Comparison of ENCODE assay signal across 21 cellular contexts in the genomic region with DNA sequence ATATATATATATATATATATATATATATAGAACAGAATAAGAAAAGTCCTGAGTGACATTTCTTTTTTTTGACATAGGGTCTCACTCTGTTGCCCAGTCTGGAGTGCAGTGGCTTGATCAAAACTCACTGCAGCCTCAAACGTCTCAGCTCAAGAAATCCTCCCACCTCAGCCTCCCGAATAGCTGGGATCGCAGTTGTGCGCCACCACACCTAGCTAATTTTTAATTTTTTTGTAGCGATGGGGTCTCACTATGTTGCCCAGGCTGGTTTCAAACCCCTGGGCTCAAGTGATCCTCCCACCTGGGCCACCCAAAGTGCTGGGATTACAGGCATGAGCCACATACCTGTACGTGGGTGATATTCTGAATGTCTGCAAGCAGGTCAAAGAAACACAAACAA. TPM values are rescaled to one million over a fixed set of nuclear protein-coding genes. Genes with fewer than 3 reads are reported as not detected.
DNase-seq lines count a peak whose midpoint lies in the region; ATAC-seq, FAIRE-seq and TF ChIP-seq lines count a peak whose summit lies in the region.
"Had no signal": no experiment of that assay in that cellular context is flagged by ENCODE, and none has a peak within 500 bp of the region (broad histone marks: within the 10 kb centered on the region; RNA-seq: fewer than 3 reads in every experiment).

No MANE protein-coding gene starts in this region.

- H3K4me2 ChIP-seq in K562 (ENCODE audit: insufficient read depth, low read length) = no peak overlapping the region
- no peak overlapping the region for H3K4me2 ChIP-seq in mesenchymal stem cell (ENCODE audit: low read length, poor library complexity, severe bottlenecking)
- H3K4me2 ChIP-seq: BLaER1 treated with 17β-estradiol and CSF1 and Interleukin-3, amounts not matched to agents 10 nM and 100 nM had no signal

- no TSS peak for BruUV-seq in K562 (replicated peaks; lab: Mats Ljungman, UMichigan)

- no peaks in the 10 kb centered on the region for H4K20me1 ChIP-seq in K562 (replicated peaks; ENCODE audit: control insufficient read depth, insufficient read depth, low read length)
- H4K20me1 ChIP-seq: BLaER1 treated with 17β-estradiol and CSF1 and Interleukin-3, amounts not matched to agents 10 nM and 100 nM had no signal

- no peak overlapping the region for H3K18ac ChIP-seq in mesenchymal stem cell (ENCODE audit: low read depth in 1 of 2, low read length in 2 of 2)

- H3K79me1 ChIP-seq in mesenchymal stem cell (replicated peaks; ENCODE audit: low read length, poor library complexity, severe bottlenecking) = peaks cover 7% of the 10 kb centered on the region

- TF ChIP-seq CTCF in HEK293 (tag by site-specific recombination; IDR thresholded peaks at IDR 0.05) (no peak), K562 (IDR thresholded peaks at IDR 0.05 in 2 of 3, conservative IDR thresholded peaks at IDR 0.05 in 1 of 3; ENCODE audit: insufficient read depth in 2 of 3, low read depth in 1 of 3, low read length in 3 of 3) (no peak), GM13977 (IDR thresholded peaks at IDR 0.05; ENCODE audit: extremely low read depth, insufficient read depth, missing control alignments) (no peak)

- H3K9ac ChIP-seq in K562 (ENCODE audit: insufficient read depth in 1 of 2, low read depth in 2 of 2, low read length in 2 of 2) (no peak overlapping the region), mesenchymal stem cell (ENCODE audit: low read length) (no peak overlapping the region)
- H3K9ac ChIP-seq: BLaER1 treated with 17β-estradiol and CSF1 and Interleukin-3, amounts not matched to agents 10 nM and 100 nM had no signal

- H3K9me3 ChIP-seq in HEK293 (ENCODE audit: control insufficient read depth, insufficient read depth, low read depth, low read length) (no peaks in the 10 kb centered on the region), K562 (replicated peaks; ENCODE audit: control insufficient read depth, insufficient read depth, low read depth, low read length) (no peaks in the 10 kb centered on the region), mesenchymal stem cell (ENCODE audit: control insufficient read depth, low read length) (no peaks in the 10 kb centered on the region)
- H3K9me3 ChIP-seq: BLaER1 treated with 17β-estradiol and CSF1 and Interleukin-3, amounts not matched to agents 10 nM and 100 nM; Caco-2 had no signal

- no peak overlapping the region for H2BK5ac ChIP-seq in mesenchymal stem cell (ENCODE audit: low read depth, low read length, poor library complexity, severe bottlenecking)

- peaks cover 13% of the 10 kb centered on the region for H3K4me1 ChIP-seq in HEK293 (ENCODE audit: control insufficient read depth, insufficient read depth, low read length)
- H3K4me1 ChIP-seq in K562 (replicated peaks in 1 of 2; ENCODE audit: control insufficient read depth in 2 of 2, insufficient read depth in 2 of 2, low read length in 2 of 2) = peaks cover 6% of the 10 kb centered on the region in 2 experiments
- peaks cover 36% of the 10 kb centered on the region for H3K4me1 ChIP-seq in mesenchymal stem cell (ENCODE audit: control insufficient read depth, insufficient read depth, low read depth, low read length)

- H3K9me1 ChIP-seq in K562 (ENCODE audit: control insufficient read depth, insufficient read depth, low read length) = no peaks in the 10 kb centered on the region

- H3K23ac ChIP-seq in mesenchymal stem cell (ENCODE audit: low read length in 2 of 2) = no peak overlapping the region

- H2AK5ac ChIP-seq in mesenchymal stem cell (ENCODE audit: low read length, severe bottlenecking) = peak overlapping the region; percentile 99

- no peak for FAIRE-seq in K562 (lab: Jason Lieb, UNC)
- FAIRE-seq: D721Med, GM12891, GM18507 had no signal

- H4K8ac ChIP-seq in mesenchymal stem cell (ENCODE audit: low read length) = no peak overlapping the region

- no peak for TF ChIP-seq POLR2A in K562 (conservative IDR thresholded peaks at IDR 0.05)

- H4K91ac ChIP-seq in mesenchymal stem cell (ENCODE audit: low read length) = no peak overlapping the region

- H2BK15ac ChIP-seq in mesenchymal stem cell (ENCODE audit: low read depth, poor library complexity, severe bottlenecking) = no peak overlapping the region

- no peak overlapping the region for H3K14ac ChIP-seq in mesenchymal stem cell (ENCODE audit: low read length in 2 of 2)

- no peak for TF ChIP-seq RAD21 in K562 (CRISPR knock-in tag; conservative IDR thresholded peaks at IDR 0.05 in 1 of 2, IDR thresholded peaks at IDR 0.05 in 1 of 2)

- H3K4me3 ChIP-seq in HEK293 (ENCODE audit: low read depth, low read length) (no peak overlapping the region), K562 (no peak overlapping the region), mesenchymal stem cell (ENCODE audit: insufficient read depth in 1 of 2, low read depth in 1 of 2, low read length in 2 of 2) (no peak overlapping the region)
- H3K4me3 ChIP-seq: BLaER1 treated with 17β-estradiol and CSF1 and Interleukin-3, amounts not matched to agents 10 nM and 100 nM had no signal

- H3K36me3 ChIP-seq in HEK293 (ENCODE audit: control insufficient read depth in 2 of 2, insufficient read depth in 1 of 2, low read length in 2 of 2) (no peaks in the 10 kb centered on the region), K562 (ENCODE audit: control insufficient read depth, insufficient read depth, low read length) (no peaks in the 10 kb centered on the region), mesenchymal stem cell (ENCODE audit: control insufficient read depth in 1 of 2, insufficient read depth in 2 of 2, low read depth in 1 of 2, low read length in 2 of 2) (no peaks in the 10 kb centered on the region)
- H3K36me3 ChIP-seq: BLaER1 treated with 17β-estradiol and CSF1 and Interleukin-3, amounts not matched to agents 10 nM and 100 nM had no signal

- H3K27me3 ChIP-seq in K562 (ENCODE audit: control insufficient read depth in 2 of 2, insufficient read depth in 2 of 2, low read length in 2 of 2) (no peaks in the 10 kb centered on the region; a peak in 3 of 5 replicates), mesenchymal stem cell (ENCODE audit: control insufficient read depth in 1 of 2, insufficient read depth in 1 of 2, low read length in 2 of 2) (no peaks in the 10 kb centered on the region)
- H3K27me3 ChIP-seq: BLaER1 treated with 17β-estradiol and CSF1 and Interleukin-3, amounts not matched to agents 10 nM and 100 nM had no signal

- in situ Hi-C loops in KBM-7 (cut with MboI; ENCODE audit: low pct_unique_long_range_greater_than_20kb, low sequenced_read_pairs) = no loop called here
- in situ Hi-C loops in K562 (cut with MboI) = no loop called here
- in situ Hi-C loops in GM13977 (cut with MboI; ENCODE audit: low pct_unique_long_range_greater_than_20kb, low sequenced_read_pairs, unreplicated experiment) = no loop called here

- H2AFZ ChIP-seq in K562 (ENCODE audit: low read depth, low read length) (no peak overlapping the region), mesenchymal stem cell (ENCODE audit: low read depth, low read length) (no peak overlapping the region)

- POLR2A ChIA-PET in HEK293 (lab: Yijun Ruan, JAX) (no interaction called here), K562 (lab: Yijun Ruan, JAX) (no interaction called here)

- no peak for ATAC-seq in K562
- ATAC-seq: CD8-positive, alpha-beta T cell had no signal

- DNase-seq in KBM-7 (peak; percentile 6), K562 (ENCODE audit: extremely low read depth in 1 of 4, low spot score in 3 of 4) (no peak), mesenchymal stem cell (no peak), iPS-NIHi11 (ENCODE audit: low spot score) (no peak), head of caudate nucleus (no peak), GM13977 (ENCODE audit: low spot score) (no peak)
- DNase-seq: 8988T; AML-193; Caco-2; Calu3; CD4-positive, alpha-beta T cell; CD8-positive, alpha-beta T cell; DMS79 treated with DMSO at 0.1 percent for 48 hours; GF-D8 had no signal

- H3K27ac ChIP-seq in HEK293 (ENCODE audit: extremely low read depth, low read depth, low read length) (no peak overlapping the region), K562 (ENCODE audit: extremely low read depth, low read depth, low read length) (no peak overlapping the region), mesenchymal stem cell (ENCODE audit: low read length, poor library complexity, severe bottlenecking) (no peak overlapping the region)
- H3K27ac ChIP-seq: BLaER1 treated with 17β-estradiol and CSF1 and Interleukin-3, amounts not matched to agents 10 nM and 100 nM; C4-2B had no signal

- no peak for TF ChIP-seq EP300 in K562 (IDR thresholded peaks at IDR 0.05; ENCODE audit: low read length)

- 17% methylated on average over 6 of the region's 6 CpGs for WGBS in K562 (ENCODE audit: insufficient coverage, low coverage, missing lambda C conversion rate)
- WGBS in mesenchymal stem cell = 82% methylated on average over 6 of the region's 6 CpGs

- no peak overlapping the region for H2BK120ac ChIP-seq in mesenchymal stem cell (ENCODE audit: low read depth, low read length)

- no peak overlapping the region for H2BK12ac ChIP-seq in mesenchymal stem cell (ENCODE audit: low read length in 2 of 2)

- H3K79me2 ChIP-seq in K562 (ENCODE audit: control insufficient read depth, insufficient read depth, low read length) = no peaks in the 10 kb centered on the region

- CTCF ChIA-PET in HEK293 (lab: Yijun Ruan, JAX) = interaction anchor here (0.6 kb wide), 1 partner anchor 16 kb away, joined by 3 read pairs; no protein-coding TSS in a partner anchor
- CTCF ChIA-PET in K562 (lab: Yijun Ruan, JAX; ENCODE audit: low intra/inter-chr PET ratio) = no interaction called here

- intact Hi-C loops in K562 (cut with micrococcal nuclease) = no loop called here
- intact Hi-C loops in head of caudate nucleus (cut with DNase I) = no loop called here

- H3K4ac ChIP-seq in mesenchymal stem cell (ENCODE audit: low read depth in 1 of 2, low read length in 2 of 2) = no peak overlapping the region

RNA-seq across cellular contexts. Expression of a gene that starts 48.3 kb away (rescaled TPM):
- total RNA-seq in K562 (2011; cell fraction: chromatin; rRNA removed; ENCODE audit: low replicate concordance) = 49.3 and 108 TPM in 2 replicates
- total RNA-seq in K562 (2011; cell fraction: nucleolus; rRNA removed) = 62.4 and 87.6 TPM in 2 replicates
- total RNA-seq in K562 (2011; cell fraction: nucleoplasm; rRNA removed) = 57.4 and 69.9 TPM in 2 replicates
- total RNA-seq in K562 (2014; rRNA removed) (11.2 and 20.4 TPM in 2 replicates), K562 (2014; rRNA removed; fragmentation: Illumina TruSeq; extraction: Trizol) (8.8 and 9.5 TPM in 2 replicates), K562 (2015; rRNA removed; fragmentation: Illumina TruSeq; extraction: Trizol) (7.1 and 8.9 TPM in 2 replicates), K562 (2021) (20.0 and 24.2 TPM in 2 replicates)
- polyA plus RNA-seq in K562 (2011; rRNA removed) (6.0 and 6.3 TPM in 2 replicates), K562 (2014; fragmentation: Illumina TruSeq; extraction: Trizol) (12.2 and 19.8 TPM in 2 replicates), K562 (2014; fragmentation: Nextera tagmentation; extraction: Ambion mirVana) (1 to 10 TPM; 2.6 to 3.1 TPM), K562 (2014; rRNA removed) (11.6 and 14.9 TPM in 2 replicates)
- polyA plus RNA-seq in K562 (2011; cell fraction: cytosol; rRNA removed) = 5.5 and 10.9 TPM in 2 replicates
- polyA plus RNA-seq in K562 (2011; cell fraction: nucleus; rRNA removed) = 15.8 and 47.7 TPM in 2 replicates
- polyA plus RNA-seq in K562 (2012) = 16.9 and 24.3 TPM in 2 replicates
- 9.9 and 18.2 TPM in 2 replicates for polyA minus RNA-seq in K562 (2011; rRNA and poly(A)+ RNA removed)
- 8.3 and 14.6 TPM in 2 replicates for polyA minus RNA-seq in K562 (2011; cell fraction: cytosol; rRNA and poly(A)+ RNA removed)
- polyA minus RNA-seq in K562 (2011; cell fraction: nucleus; rRNA and poly(A)+ RNA removed) = 26.0 and 38.8 TPM in 2 replicates
- 98.3 TPM for polyA plus RNA-seq in mesenchymal stem cell (2013, experiment 1 of 2)
- 95.2 TPM for polyA plus RNA-seq in mesenchymal stem cell (2013, experiment 2 of 2)
- total RNA-seq: B cell had no signal
